Comparison of ENCODE assay signal across 18 cellular contexts in the genomic region with DNA sequence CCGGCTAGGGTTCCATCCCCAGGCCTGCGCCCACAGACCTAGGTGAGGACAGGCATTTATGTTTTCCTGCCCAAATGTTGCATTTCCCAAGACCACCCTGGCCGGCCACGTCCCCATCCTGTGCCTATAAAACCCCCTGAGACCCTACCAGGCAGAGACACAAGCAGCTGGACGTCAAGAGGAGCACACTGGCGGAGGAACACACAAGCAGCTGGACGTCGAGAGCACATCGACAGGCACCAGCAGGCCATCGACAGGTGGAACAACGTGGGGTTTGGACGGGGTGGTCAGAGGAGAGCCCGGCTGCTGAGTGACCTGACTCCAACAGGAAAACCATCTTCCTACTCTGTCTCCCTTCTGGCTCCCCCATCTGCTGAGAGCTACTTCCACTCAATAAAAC. TPM values are rescaled to one million over a fixed set of nuclear protein-coding genes. Genes with fewer than 3 reads are reported as not detected.
DNase-seq lines count a peak whose midpoint lies in the region; ATAC-seq and TF ChIP-seq lines count a peak whose summit lies in the region.
"Had no signal": no experiment of that assay in that cellular context is flagged by ENCODE, and none has a peak within 500 bp of the region (broad histone marks: within the 10 kb centered on the region; RNA-seq: fewer than 3 reads in every experiment).

No MANE protein-coding gene starts in this region.

- no peak overlapping the region for H3K14ac ChIP-seq in mesenchymal stem cell (ENCODE audit: low read length in 2 of 2)

- CTCF ChIA-PET in activated CD8-positive, alpha-beta T cell treated with anti-CD3 and anti-CD28 coated beads for 36 hours (lab: Charles Lee) = interaction anchor here (1.7 kb wide), 1 partner anchor 16 kb away, joined by 10 read pairs; no protein-coding TSS in a partner anchor
- CTCF ChIA-PET in activated CD8-positive, alpha-beta T cell treated with anti-CD3 and anti-CD28 coated beads, Interleukin-2, amount 10 ng/mL, durations not matched to agents 7 days and 5 days (lab: Charles Lee) = interaction anchor here (1.1 to 1.9 kb wide), 4 partner anchors 19 to 243 kb away, joined by 3 to 12 read pairs (median 4); a partner anchor contains a TSS
- CTCF ChIA-PET in CD4-positive, alpha-beta memory T cell (lab: Charles Lee; ENCODE audit: partially characterized antibody) = interaction anchor here (1.0 to 8.1 kb wide), 8 partner anchors 10 to 72 kb away, joined by 3 to 200 read pairs (median 23); a partner anchor contains a TSS

- H3K27me3 Mint-ChIP-seq in activated CD8-positive, alpha-beta T cell treated with anti-CD3 and anti-CD28 coated beads for 36 hours = no peaks in the 10 kb centered on the region
- H3K27me3 Mint-ChIP-seq in activated CD8-positive, alpha-beta T cell treated with anti-CD3 and anti-CD28 coated beads, Interleukin-2, amount 10 ng/mL, durations not matched to agents 7 days and 5 days (ENCODE audit: low read depth) = peaks cover under 1% of the 10 kb centered on the region
- H3K27me3 Mint-ChIP-seq in CD4-positive, alpha-beta memory T cell = no peaks in the 10 kb centered on the region
- no peaks in the 10 kb centered on the region for H3K27me3 Mint-ChIP-seq in activated naive CD8-positive, alpha-beta T cell

- H3K36me3 ChIP-seq in CD4-positive, alpha-beta memory T cell (ENCODE audit: insufficient read depth, low read length) = no peaks in the 10 kb centered on the region
- H3K36me3 ChIP-seq in mesenchymal stem cell (ENCODE audit: control insufficient read depth in 1 of 2, insufficient read depth in 2 of 2, low read depth in 1 of 2, low read length in 2 of 2) = no peaks in the 10 kb centered on the region

- H3K79me1 ChIP-seq in mesenchymal stem cell (replicated peaks; ENCODE audit: low read length, poor library complexity, severe bottlenecking) = no peaks in the 10 kb centered on the region

- peak overlapping the region; percentile 16 to 49 for H3K4me3 ChIP-seq in CD4-positive, alpha-beta memory T cell (ENCODE audit: low read length in 2 of 2)
- H3K4me3 ChIP-seq in mesenchymal stem cell (ENCODE audit: insufficient read depth in 1 of 2, low read depth in 1 of 2, low read length in 2 of 2) = no peak overlapping the region

- WGBS in mesenchymal stem cell = 92% methylated on average over 13 of the region's 13 CpGs

- no peak overlapping the region for H3K4ac ChIP-seq in mesenchymal stem cell (ENCODE audit: low read depth in 1 of 2, low read length in 2 of 2)

- no peak overlapping the region for H3K9ac ChIP-seq in mesenchymal stem cell (ENCODE audit: low read length)

- POLR2A ChIA-PET in activated CD8-positive, alpha-beta T cell treated with anti-CD3 and anti-CD28 coated beads for 36 hours (lab: Charles Lee) = interaction anchor here (3.3 kb wide), 1 partner anchor 20 kb away, joined by 31 read pairs; a partner anchor contains a TSS
- POLR2A ChIA-PET in activated CD8-positive, alpha-beta T cell treated with anti-CD3 and anti-CD28 coated beads, Interleukin-2, amount 10 ng/mL, durations not matched to agents 7 days and 5 days (lab: Charles Lee) = interaction anchor here (1.0 to 2.9 kb wide), 2 partner anchors 19 to 23 kb away, joined by 3 to 27 read pairs; a partner anchor contains a TSS
- POLR2A ChIA-PET in CD4-positive, alpha-beta memory T cell (lab: Charles Lee; ENCODE audit: partially characterized antibody) = interaction anchor here (0.6 to 8.6 kb wide), 12 partner anchors 13 to 240 kb away, joined by 3 to 245 read pairs (median 8); a partner anchor contains a TSS

- peak overlapping the region; percentile 52 for H4K91ac ChIP-seq in mesenchymal stem cell (ENCODE audit: low read length)

- peaks cover 58% of the 10 kb centered on the region for H3K4me1 ChIP-seq in CD4-positive, alpha-beta memory T cell (ENCODE audit: insufficient read depth, low read length)
- peaks cover 1% of the 10 kb centered on the region for H3K4me1 ChIP-seq in mesenchymal stem cell (ENCODE audit: control insufficient read depth, insufficient read depth, low read depth, low read length)

- H3K27me3 ChIP-seq in CD4-positive, alpha-beta memory T cell (ENCODE audit: insufficient read depth, low read length) = no peaks in the 10 kb centered on the region
- peaks cover 0 to 4% of the 10 kb centered on the region in 2 experiments for H3K27me3 ChIP-seq in mesenchymal stem cell (ENCODE audit: control insufficient read depth in 1 of 2, insufficient read depth in 1 of 2, low read length in 2 of 2)

- no peak for ATAC-seq in activated CD8-positive, alpha-beta T cell treated with anti-CD3 and anti-CD28 coated beads for 36 hours
- ATAC-seq in activated CD8-positive, alpha-beta T cell treated with anti-CD3 and anti-CD28 coated beads, Interleukin-2, amount 10 ng/mL, durations not matched to agents 7 days and 5 days = no peak
- no peak for ATAC-seq in HG03565 (IDR thresholded peaks at IDR 0.05; ENCODE audit: unreplicated experiment)

- H3K18ac ChIP-seq in mesenchymal stem cell (ENCODE audit: low read depth in 1 of 2, low read length in 2 of 2) = no peak overlapping the region

- no peak overlapping the region for H2BK120ac ChIP-seq in mesenchymal stem cell (ENCODE audit: low read depth, low read length)

- H2AK5ac ChIP-seq in mesenchymal stem cell (ENCODE audit: low read length, severe bottlenecking) = no peak overlapping the region

- TF ChIP-seq CTCF in activated CD8-positive, alpha-beta T cell treated with anti-CD3 and anti-CD28 coated beads for 36 hours (IDR thresholded peaks at IDR 0.05) = no peak

- no peak overlapping the region for H2BK12ac ChIP-seq in mesenchymal stem cell (ENCODE audit: low read length in 2 of 2)

- no peak overlapping the region for H3K4me2 ChIP-seq in mesenchymal stem cell (ENCODE audit: low read length, poor library complexity, severe bottlenecking)

- H2AFZ ChIP-seq in mesenchymal stem cell (ENCODE audit: low read depth, low read length) = no peak overlapping the region

- H3K27ac ChIP-seq in CD4-positive, alpha-beta memory T cell (ENCODE audit: low read depth, low read length) = peak overlapping the region; percentile 45
- H3K27ac ChIP-seq in mesenchymal stem cell (ENCODE audit: low read length, poor library complexity, severe bottlenecking) = no peak overlapping the region

- H3K23ac ChIP-seq in mesenchymal stem cell (ENCODE audit: low read length in 2 of 2) = no peak overlapping the region

- H3K36me3 Mint-ChIP-seq in activated CD8-positive, alpha-beta T cell treated with anti-CD3 and anti-CD28 coated beads for 36 hours (ENCODE audit: low read depth) = no peaks in the 10 kb centered on the region
- no peaks in the 10 kb centered on the region for H3K36me3 Mint-ChIP-seq in activated CD8-positive, alpha-beta T cell treated with anti-CD3 and anti-CD28 coated beads, Interleukin-2, amount 10 ng/mL, durations not matched to agents 7 days and 5 days (ENCODE audit: low read depth)
- H3K36me3 Mint-ChIP-seq in CD4-positive, alpha-beta memory T cell = no peaks in the 10 kb centered on the region
- H3K36me3 Mint-ChIP-seq in activated naive CD8-positive, alpha-beta T cell = no peaks in the 10 kb centered on the region

- no peaks in the 10 kb centered on the region for H3K9me3 Mint-ChIP-seq in activated CD8-positive, alpha-beta T cell treated with anti-CD3 and anti-CD28 coated beads for 36 hours
- no peaks in the 10 kb centered on the region for H3K9me3 Mint-ChIP-seq in activated CD8-positive, alpha-beta T cell treated with anti-CD3 and anti-CD28 coated beads, Interleukin-2, amount 10 ng/mL, durations not matched to agents 7 days and 5 days (ENCODE audit: insufficient read depth)
- H3K9me3 Mint-ChIP-seq in CD4-positive, alpha-beta memory T cell = no peaks in the 10 kb centered on the region
- no peaks in the 10 kb centered on the region for H3K9me3 Mint-ChIP-seq in activated naive CD8-positive, alpha-beta T cell (ENCODE audit: low read depth)

- H3K4me1 Mint-ChIP-seq in activated CD8-positive, alpha-beta T cell treated with anti-CD3 and anti-CD28 coated beads for 36 hours (ENCODE audit: low read depth) = peaks cover 44% of the 10 kb centered on the region
- H3K4me1 Mint-ChIP-seq in activated CD8-positive, alpha-beta T cell treated with anti-CD3 and anti-CD28 coated beads, Interleukin-2, amount 10 ng/mL, durations not matched to agents 7 days and 5 days (ENCODE audit: low read depth) = peaks cover 32% of the 10 kb centered on the region
- peaks cover 44 to 62% (median 54%) of the 10 kb centered on the region in 4 donors for H3K4me1 Mint-ChIP-seq in CD4-positive, alpha-beta memory T cell
- H3K4me1 Mint-ChIP-seq in activated naive CD8-positive, alpha-beta T cell (ENCODE audit: low read depth) = peaks cover 52% of the 10 kb centered on the region

- H3K9me3 ChIP-seq in CD4-positive, alpha-beta memory T cell (ENCODE audit: control insufficient read depth in 1 of 2, low read length in 2 of 2) = no peaks in the 10 kb centered on the region
- no peaks in the 10 kb centered on the region for H3K9me3 ChIP-seq in mesenchymal stem cell (ENCODE audit: control insufficient read depth, low read length)

- no peak overlapping the region for H2BK5ac ChIP-seq in mesenchymal stem cell (ENCODE audit: low read depth, low read length, poor library complexity, severe bottlenecking)

- H3K27ac Mint-ChIP-seq in activated CD8-positive, alpha-beta T cell treated with anti-CD3 and anti-CD28 coated beads for 36 hours = peak overlapping the region; percentile 84
- no peak overlapping the region for H3K27ac Mint-ChIP-seq in activated CD8-positive, alpha-beta T cell treated with anti-CD3 and anti-CD28 coated beads, Interleukin-2, amount 10 ng/mL, durations not matched to agents 7 days and 5 days
- peak overlapping the region; percentile 81 to 97 (median 85) for H3K27ac Mint-ChIP-seq in CD4-positive, alpha-beta memory T cell
- H3K27ac Mint-ChIP-seq in activated naive CD8-positive, alpha-beta T cell = peak overlapping the region; percentile 93

- H3K4me3 Mint-ChIP-seq in activated CD8-positive, alpha-beta T cell treated with anti-CD3 and anti-CD28 coated beads for 36 hours = peak overlapping the region; percentile 21
- no peak overlapping the region for H3K4me3 Mint-ChIP-seq in activated CD8-positive, alpha-beta T cell treated with anti-CD3 and anti-CD28 coated beads, Interleukin-2, amount 10 ng/mL, durations not matched to agents 7 days and 5 days
- H3K4me3 Mint-ChIP-seq in CD4-positive, alpha-beta memory T cell = peak overlapping the region; percentile 79 to 91 (median 82)
- H3K4me3 Mint-ChIP-seq in activated naive CD8-positive, alpha-beta T cell = peak overlapping the region; percentile 71

- intact Hi-C loops in activated CD8-positive, alpha-beta T cell treated with anti-CD3 and anti-CD28 coated beads for 36 hours (cut with micrococcal nuclease) = loop anchor here (5.0 to 10.0 kb wide), 2 partner anchors 382 to 430 kb away; no protein-coding TSS in a partner anchor
- intact Hi-C loops in CD4-positive, alpha-beta memory T cell (cut with micrococcal nuclease) = loop anchor here (1.0 to 5.0 kb wide), 2 partner anchors 20 to 35 kb away; a partner anchor contains a TSS

- no peak overlapping the region for H2BK15ac ChIP-seq in mesenchymal stem cell (ENCODE audit: low read depth, poor library complexity, severe bottlenecking)

- H4K8ac ChIP-seq in mesenchymal stem cell (ENCODE audit: low read length) = no peak overlapping the region

- no peak for DNase-seq in activated CD8-positive, alpha-beta T cell treated with anti-CD3 and anti-CD28 coated beads for 36 hours
- DNase-seq in activated CD8-positive, alpha-beta T cell treated with anti-CD3 and anti-CD28 coated beads, Interleukin-2, amount 10 ng/mL, durations not matched to agents 7 days and 5 days = no peak
- no peak for DNase-seq in CD4-positive, alpha-beta memory T cell
- DNase-seq in mesenchymal stem cell (no peak), SW 1271 (lab: John Stamatoyannopoulos, UW) (no peak), hepatic stellate cell (ENCODE audit: low spot score) (no peak)
- DNase-seq: AML-193; DMS 273 treated with DMSO at 0.1 percent for 48 hours; GOT3; KBM-7; NCI-H1048; NCI-H1694; NCI-H2107; NK-92 treated with Interleukin-12 subunit alpha and Interleukin-12 subunit beta, amount 100 ng/mL, for 24 hours; OCI-M1; RPMI8226 had no signal

RNA-seq across cellular contexts. Expression of a gene that starts 19.6 kb away (rescaled TPM):
- total RNA-seq in activated CD8-positive, alpha-beta T cell treated with anti-CD3 and anti-CD28 coated beads for 36 hours = 1,000 to 10,000 TPM; 2,161 to 2,384 TPM
- 1,000 to 10,000 TPM; 1,063 to 1,149 TPM for total RNA-seq in activated CD8-positive, alpha-beta T cell treated with anti-CD3 and anti-CD28 coated beads, Interleukin-2, amount 10 ng/mL, durations not matched to agents 7 days and 5 days
- total RNA-seq in CD4-positive, alpha-beta memory T cell = 1,000 to 10,000 TPM; 1,100 to 1,180 TPM
- 1,000 to 10,000 TPM; 2,006 to 2,555 TPM for polyA plus RNA-seq in CD4-positive, alpha-beta memory T cell
- 433 TPM for polyA plus RNA-seq in mesenchymal stem cell (2013, experiment 1 of 2)
- polyA plus RNA-seq in mesenchymal stem cell (2013, experiment 2 of 2) = 458 TPM

Comparison
In these comparisons a context has a peak if more than half of its experiments do, and no peak if none do; other contexts are left out.
1. H3K4me3 ChIP-seq: peak in CD4-positive, alpha-beta memory T cell (2 of 2); none in mesenchymal stem cell (0 of 2).